In genomic region chr11:64299847-64300648, GRCh38 we compare ENCODE assay signal across 9 cellular contexts. TPM values are rescaled to one million over a fixed set of nuclear protein-coding genes. Genes with fewer than 3 reads are reported as not detected.
DNase-seq lines count a peak whose midpoint lies in the region; ATAC-seq, FAIRE-seq and TF ChIP-seq lines count a peak whose summit lies in the region.
"Had no signal": no experiment of that assay in that cellular context is flagged by ENCODE, and none has a peak within 500 bp of the region (broad histone marks: within the 10 kb centered on the region; RNA-seq: fewer than 3 reads in every experiment).

TSS of gene CATSPERZ (plus strand) at chr11:64300358. CDS start at chr11:64300411, 53 bp downstream.

- H3K27me3 ChIP-seq in hepatocyte, result peaks cover 57% of the 10 kb centered on the region
- H3K27me3 ChIP-seq in small intestine (ENCODE audit: control insufficient read depth in 2 of 2, insufficient read depth in 2 of 2, low read length in 2 of 2), result peaks cover 8 to 31% of the 10 kb centered on the region in 2 donors

- FAIRE-seq in small intestine (lab: Jason Lieb, UNC) (no peak), RCC 7860 (lab: Jason Lieb, UNC) (no peak)
- FAIRE-seq: colon had no signal

- peaks cover 24% of the 10 kb centered on the region for H3K4me1 ChIP-seq in hepatocyte (ENCODE audit: insufficient read depth)
- H3K4me1 ChIP-seq in small intestine (ENCODE audit: control insufficient read depth in 2 of 2, insufficient read depth in 1 of 2, low read depth in 1 of 2, low read length in 1 of 2), result peaks cover 0 to 5% of the 10 kb centered on the region in 2 donors

- H3K9me2 ChIP-seq in hepatocyte (replicated peaks; ENCODE audit: insufficient read depth), result no peaks in the 10 kb centered on the region

- DNase-seq in HFF-Myc (ENCODE audit: extremely low read depth, low read depth) (no peak), hepatocyte (ENCODE audit: low spot score) (no peak), small intestine (peak; percentile 42), RCC 7860 (ENCODE audit: low spot score) (no peak), HuH-7.5 (ENCODE audit: low spot score) (no peak)
- DNase-seq in activated CD8-positive, alpha-beta T cell treated with anti-CD3 and anti-CD28 coated beads, Interleukin-2, amount 10 ng/mL, durations not matched to agents 7 days and 5 days, result no peak

- no peaks in the 10 kb centered on the region for H3K36me3 ChIP-seq in hepatocyte (replicated peaks; ENCODE audit: insufficient read depth, low read depth)
- H3K36me3 ChIP-seq in small intestine (ENCODE audit: control insufficient read depth in 2 of 2, insufficient read depth in 2 of 2, low read length in 2 of 2), result no peaks in the 10 kb centered on the region

- H3K9me3 Mint-ChIP-seq in activated CD8-positive, alpha-beta T cell treated with anti-CD3 and anti-CD28 coated beads, Interleukin-2, amount 10 ng/mL, durations not matched to agents 7 days and 5 days (ENCODE audit: insufficient read depth), result no peaks in the 10 kb centered on the region

- H3K4me2 ChIP-seq in hepatocyte, result peak within 1 kb of the TSS; percentile 92

- WGBS in hepatocyte (ENCODE audit: low lambda C conversion rate, missing lambda C conversion rate), result 32% methylated on average over 28 of the region's 54 CpGs
- WGBS in small intestine, 3 donors, result 2 to 7% (median 4%) methylated on average over 45 to 54 of the region's 54 CpGs

- H3K4me3 ChIP-seq in HFF-Myc (replicated peaks; ENCODE audit: low read depth, low read length) (0 out of 2 replicates have a peak within 1 kb of the TSS, but pooled peaks have one; percentile 3), hepatocyte (peak within 1 kb of the TSS; percentile 26), small intestine (ENCODE audit: low read depth in 1 of 2, low read length in 2 of 2) (peak within 1 kb of the TSS in 1 of 2 donors; percentile 47)

- ATAC-seq in activated CD8-positive, alpha-beta T cell treated with anti-CD3 and anti-CD28 coated beads, Interleukin-2, amount 10 ng/mL, durations not matched to agents 7 days and 5 days, result no peak
- no peak for ATAC-seq in HG02840 (IDR thresholded peaks at IDR 0.05; ENCODE audit: low FRiP score, unreplicated experiment)
- ATAC-seq in GM21529 (IDR thresholded peaks at IDR 0.05; ENCODE audit: unreplicated experiment), result no peak

- H3K27ac Mint-ChIP-seq in activated CD8-positive, alpha-beta T cell treated with anti-CD3 and anti-CD28 coated beads, Interleukin-2, amount 10 ng/mL, durations not matched to agents 7 days and 5 days, result no peak within 1 kb of the TSS

- H3K27me3 Mint-ChIP-seq in activated CD8-positive, alpha-beta T cell treated with anti-CD3 and anti-CD28 coated beads, Interleukin-2, amount 10 ng/mL, durations not matched to agents 7 days and 5 days (ENCODE audit: low read depth), result peaks cover 58% of the 10 kb centered on the region

- CTCF ChIA-PET in activated CD8-positive, alpha-beta T cell treated with anti-CD3 and anti-CD28 coated beads, Interleukin-2, amount 10 ng/mL, durations not matched to agents 7 days and 5 days (lab: Charles Lee), result interaction anchor here (0.8 to 5.8 kb wide), 13 partner anchors 14 to 114 kb away, joined by 3 to 165 read pairs (median 11); partner anchors contain the start of genes BAD, FERMT3, GPR137 and NUDT22

- TF ChIP-seq CTCF in HFF-Myc (IDR thresholded peaks at IDR 0.05; ENCODE audit: low read depth, low read length, missing control alignments) (no peak), hepatocyte (IDR thresholded peaks at IDR 0.05; ENCODE audit: poor library complexity) (peak; percentile 5)

- H3K9me3 ChIP-seq in hepatocyte (ENCODE audit: low read depth), result no peaks in the 10 kb centered on the region
- no peaks in the 10 kb centered on the region for H3K9me3 ChIP-seq in small intestine (ENCODE audit: control insufficient read depth, low read depth)

- peak within 1 kb of the TSS; percentile 84 for H2AFZ ChIP-seq in hepatocyte

- no peaks in the 10 kb centered on the region for H3K36me3 Mint-ChIP-seq in activated CD8-positive, alpha-beta T cell treated with anti-CD3 and anti-CD28 coated beads, Interleukin-2, amount 10 ng/mL, durations not matched to agents 7 days and 5 days (ENCODE audit: low read depth)

- H3K27ac ChIP-seq in hepatocyte (no peak within 1 kb of the TSS), small intestine (ENCODE audit: low read depth in 1 of 2, low read length in 1 of 2) (no peak within 1 kb of the TSS)

- H4K20me1 ChIP-seq in hepatocyte (ENCODE audit: insufficient read depth, poor library complexity, severe bottlenecking), result no peaks in the 10 kb centered on the region

- POLR2A ChIA-PET in activated CD8-positive, alpha-beta T cell treated with anti-CD3 and anti-CD28 coated beads, Interleukin-2, amount 10 ng/mL, durations not matched to agents 7 days and 5 days (lab: Charles Lee), result interaction anchor here (5.3 kb wide), 1 partner anchor 30 kb away, joined by 42 read pairs; no protein-coding TSS in a partner anchor

- H3K79me2 ChIP-seq in hepatocyte, result no peaks in the 10 kb centered on the region

- peaks cover 38% of the 10 kb centered on the region for H3K4me1 Mint-ChIP-seq in activated CD8-positive, alpha-beta T cell treated with anti-CD3 and anti-CD28 coated beads, Interleukin-2, amount 10 ng/mL, durations not matched to agents 7 days and 5 days (ENCODE audit: low read depth)

- peak within 1 kb of the TSS; percentile 45 for H3K4me3 Mint-ChIP-seq in activated CD8-positive, alpha-beta T cell treated with anti-CD3 and anti-CD28 coated beads, Interleukin-2, amount 10 ng/mL, durations not matched to agents 7 days and 5 days

RNA-seq across cellular contexts. Expression of gene CATSPERZ, which starts in this region (rescaled TPM):
- not detected for total RNA-seq in activated CD8-positive, alpha-beta T cell treated with anti-CD3 and anti-CD28 coated beads, Interleukin-2, amount 10 ng/mL, durations not matched to agents 7 days and 5 days
- total RNA-seq in hepatocyte, result not detected in 2 replicates
- polyA plus RNA-seq in hepatocyte (0.46 and 0.96 TPM in 2 replicates), small intestine (under 1 TPM in 1 of 3 donors, not detected in 2; 0.58 TPM)

Comparison
In these comparisons a context has a peak if more than half of its experiments do, and no peak if none do; other contexts are left out.
1. Peak in DNase-seq in small intestine; RNA of the gene not detected or under 1 TPM.